In genomic region chr2:26182441-26182840, GRCh38 we compare ENCODE assay signal across 20 cellular contexts.
"Had no signal": no experiment of that assay in that cellular context is flagged by ENCODE, and none has a peak within 500 bp of the region (broad histone marks: within the 10 kb centered on the region; RNA-seq: fewer than 3 reads in every experiment).

No MANE protein-coding gene starts in this region.

- H3K36me3 Mint-ChIP-seq: IgD-negative memory B cell had no signal

- H3K9ac ChIP-seq: KMS-11 had no signal

- H3K27ac Mint-ChIP-seq: IgD-negative memory B cell had no signal

- H3K9me3 Mint-ChIP-seq: IgD-negative memory B cell had no signal

- DNase-seq: Kasumi-1, MM.1S, NCI-H1092 treated with DMSO at 0.1 percent for 48 hours, NCI-H1417 treated with DMSO at 0.1 percent for 48 hours, NCI-H146, NCI-H1694 treated with DMSO at 0.1 percent for 48 hours, NCI-H1930, NCI-H2081 treated with DMSO at 0.1 percent for 48 hours, NCI-H2171, NCI-H226, NCI-H446, NCI-H510A, NCI-H524 treated with DMSO at 0.1 percent for 48 hours, NCI-H69, NCI-H774, Right ventricle myocardium superior had no signal

- H3K4me2 ChIP-seq: KMS-11 had no signal

- H3K4me3 ChIP-seq: K562 had no signal

- H3K27ac ChIP-seq: KMS-11 had no signal

- FAIRE-seq: K562, RCC 7860 had no signal

- ATAC-seq: K562 had no signal
